ENCODE assay signal across 9 cellular contexts in the genomic region with DNA sequence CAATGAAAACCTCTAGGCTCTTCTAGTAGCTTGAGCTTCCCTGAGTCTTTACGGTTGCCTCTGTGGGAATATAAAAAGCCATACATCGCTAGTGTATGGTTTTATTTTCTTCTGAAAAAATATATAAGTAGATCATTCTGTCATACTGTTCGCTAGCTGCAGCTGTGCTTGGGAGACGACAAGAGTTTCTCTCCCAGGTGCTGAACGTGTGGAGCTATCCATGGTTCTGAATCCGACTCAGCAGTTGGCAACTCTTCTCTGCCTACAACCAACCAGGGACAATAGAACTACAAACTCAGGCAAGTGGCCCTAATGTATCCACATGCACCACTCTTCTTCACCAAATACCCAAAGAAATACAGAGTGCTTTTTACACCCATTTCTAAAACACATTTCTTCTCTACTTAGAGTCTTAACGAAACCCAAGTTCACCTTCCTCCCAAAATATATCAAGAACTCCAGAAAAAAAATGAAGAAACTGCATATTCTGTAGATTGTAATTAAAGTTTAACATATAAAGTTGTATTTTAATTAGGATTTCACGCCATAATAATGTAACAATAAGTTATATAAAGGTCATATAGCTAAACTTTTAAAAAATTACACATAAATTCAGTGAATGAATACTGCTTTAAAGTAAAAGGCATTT. TPM values are rescaled to one million over a fixed set of nuclear protein-coding genes. Genes with fewer than 3 reads are reported as not detected.
DNase-seq lines count a peak whose midpoint lies in the region; ATAC-seq and TF ChIP-seq lines count a peak whose summit lies in the region.
"Had no signal": no experiment of that assay in that cellular context is flagged by ENCODE, and none has a peak within 500 bp of the region (broad histone marks: within the 10 kb centered on the region; RNA-seq: fewer than 3 reads in every experiment).

No MANE protein-coding gene starts in this region.

- no peak overlapping the region for H3K27ac ChIP-seq in upper lobe of right lung
- H3K27ac ChIP-seq: PC-9 had no signal

- H3K36me3 ChIP-seq in upper lobe of right lung: no peaks in the 10 kb centered on the region

- intact Hi-C loops in upper lobe of right lung (cut with DNase I): no loop called here
- intact Hi-C loops in sciatic nerve (cut with DNase I): no loop called here

- no peak overlapping the region for H3K4me3 ChIP-seq in upper lobe of right lung
- H3K4me3 ChIP-seq: PC-9 had no signal

- DNase-seq in GDM1 (lab: John Stamatoyannopoulos, UW): peak; percentile 40
- DNase-seq in M059J (ENCODE audit: low read depth): peak; percentile 59
- DNase-seq in amygdala (lab: John Stamatoyannopoulos, UW): peak in 31 of 56 donors; percentile 2 to 57 (median 19)
- peak; percentile 76 for DNase-seq in iris pigment epithelial cell (ENCODE audit: low read depth)
- DNase-seq in upper lobe of right lung: no peak
- DNase-seq in sciatic nerve (ENCODE audit: low spot score): no peak

- H3K9me3 ChIP-seq in upper lobe of right lung: no peaks in the 10 kb centered on the region

- ATAC-seq in GM21619 (IDR thresholded peaks at IDR 0.05; ENCODE audit: unreplicated experiment) (peak; percentile 61), upper lobe of right lung (peak; percentile 85), sciatic nerve (no peak), GM21367 (IDR thresholded peaks at IDR 0.05; ENCODE audit: unreplicated experiment) (no peak)

- TF ChIP-seq CTCF in upper lobe of right lung (IDR thresholded peaks at IDR 0.05): no peak

- H3K4me1 ChIP-seq in upper lobe of right lung: no peaks in the 10 kb centered on the region

- peaks cover 19% of the 10 kb centered on the region for H3K27me3 ChIP-seq in upper lobe of right lung

RNA-seq across cellular contexts. Expression of a gene that starts 2.2 kb away (rescaled TPM):
- total RNA-seq in M059J (2014; rRNA removed; shearing (Covaris generic)): not detected in 2 replicates
- total RNA-seq in upper lobe of right lung (not detected), sciatic nerve (not detected)
- total RNA-seq: PC-9 had no signal

Comparison
In these comparisons a context has a peak if more than half of its experiments do, and no peak if none do; other contexts are left out.
1. DNase-seq: peak in GDM1 (single experiment), M059J (single experiment), amygdala (31 of 56) and iris pigment epithelial cell (single experiment); none in upper lobe of right lung (single experiment) and sciatic nerve (single experiment).
2. ATAC-seq: peak in GM21619 (single experiment) and upper lobe of right lung (single experiment); none in sciatic nerve (single experiment) and GM21367 (single experiment).